ENCODE assay signal across 1 cellular context in the genomic region with DNA sequence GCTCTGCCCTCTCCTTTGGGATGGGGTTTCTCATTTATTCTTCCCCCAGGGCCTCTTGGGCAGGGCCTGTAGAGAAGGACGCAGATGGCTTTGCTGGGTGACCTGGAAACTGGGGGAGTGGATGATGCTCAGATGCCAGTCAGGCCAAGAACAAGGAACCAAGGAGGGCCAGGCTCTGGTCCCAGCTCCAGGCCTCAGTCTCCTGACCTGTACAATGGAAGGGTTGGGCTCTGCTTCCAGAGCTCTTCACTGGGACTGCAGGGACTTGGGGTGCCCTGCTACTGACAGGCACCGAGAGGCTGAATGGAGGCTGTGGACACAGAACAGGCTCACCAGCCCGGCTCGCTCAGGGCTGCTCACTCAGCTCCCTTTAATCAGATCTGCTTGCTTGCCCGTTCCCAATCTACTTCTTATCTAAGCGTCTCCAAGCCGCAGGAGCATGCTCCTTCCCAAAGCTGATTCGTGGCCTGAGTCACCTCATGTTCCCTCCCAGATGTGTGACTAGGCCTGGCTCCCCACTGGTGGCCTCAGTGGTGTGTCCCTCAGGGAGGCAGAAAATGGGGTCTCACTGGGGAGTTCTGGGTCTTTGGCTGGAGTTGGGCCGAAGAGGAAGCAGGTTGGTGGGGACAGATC.
TF ChIP-seq lines count a peak whose summit lies in the region.

No MANE protein-coding gene starts in this region.

TF ChIP-seq in K562, 482 proteins besides CTCF, POLR2A, EP300 and RAD21 (continued from another document and continues in another):
- TF ChIP-seq, protein P1, sequence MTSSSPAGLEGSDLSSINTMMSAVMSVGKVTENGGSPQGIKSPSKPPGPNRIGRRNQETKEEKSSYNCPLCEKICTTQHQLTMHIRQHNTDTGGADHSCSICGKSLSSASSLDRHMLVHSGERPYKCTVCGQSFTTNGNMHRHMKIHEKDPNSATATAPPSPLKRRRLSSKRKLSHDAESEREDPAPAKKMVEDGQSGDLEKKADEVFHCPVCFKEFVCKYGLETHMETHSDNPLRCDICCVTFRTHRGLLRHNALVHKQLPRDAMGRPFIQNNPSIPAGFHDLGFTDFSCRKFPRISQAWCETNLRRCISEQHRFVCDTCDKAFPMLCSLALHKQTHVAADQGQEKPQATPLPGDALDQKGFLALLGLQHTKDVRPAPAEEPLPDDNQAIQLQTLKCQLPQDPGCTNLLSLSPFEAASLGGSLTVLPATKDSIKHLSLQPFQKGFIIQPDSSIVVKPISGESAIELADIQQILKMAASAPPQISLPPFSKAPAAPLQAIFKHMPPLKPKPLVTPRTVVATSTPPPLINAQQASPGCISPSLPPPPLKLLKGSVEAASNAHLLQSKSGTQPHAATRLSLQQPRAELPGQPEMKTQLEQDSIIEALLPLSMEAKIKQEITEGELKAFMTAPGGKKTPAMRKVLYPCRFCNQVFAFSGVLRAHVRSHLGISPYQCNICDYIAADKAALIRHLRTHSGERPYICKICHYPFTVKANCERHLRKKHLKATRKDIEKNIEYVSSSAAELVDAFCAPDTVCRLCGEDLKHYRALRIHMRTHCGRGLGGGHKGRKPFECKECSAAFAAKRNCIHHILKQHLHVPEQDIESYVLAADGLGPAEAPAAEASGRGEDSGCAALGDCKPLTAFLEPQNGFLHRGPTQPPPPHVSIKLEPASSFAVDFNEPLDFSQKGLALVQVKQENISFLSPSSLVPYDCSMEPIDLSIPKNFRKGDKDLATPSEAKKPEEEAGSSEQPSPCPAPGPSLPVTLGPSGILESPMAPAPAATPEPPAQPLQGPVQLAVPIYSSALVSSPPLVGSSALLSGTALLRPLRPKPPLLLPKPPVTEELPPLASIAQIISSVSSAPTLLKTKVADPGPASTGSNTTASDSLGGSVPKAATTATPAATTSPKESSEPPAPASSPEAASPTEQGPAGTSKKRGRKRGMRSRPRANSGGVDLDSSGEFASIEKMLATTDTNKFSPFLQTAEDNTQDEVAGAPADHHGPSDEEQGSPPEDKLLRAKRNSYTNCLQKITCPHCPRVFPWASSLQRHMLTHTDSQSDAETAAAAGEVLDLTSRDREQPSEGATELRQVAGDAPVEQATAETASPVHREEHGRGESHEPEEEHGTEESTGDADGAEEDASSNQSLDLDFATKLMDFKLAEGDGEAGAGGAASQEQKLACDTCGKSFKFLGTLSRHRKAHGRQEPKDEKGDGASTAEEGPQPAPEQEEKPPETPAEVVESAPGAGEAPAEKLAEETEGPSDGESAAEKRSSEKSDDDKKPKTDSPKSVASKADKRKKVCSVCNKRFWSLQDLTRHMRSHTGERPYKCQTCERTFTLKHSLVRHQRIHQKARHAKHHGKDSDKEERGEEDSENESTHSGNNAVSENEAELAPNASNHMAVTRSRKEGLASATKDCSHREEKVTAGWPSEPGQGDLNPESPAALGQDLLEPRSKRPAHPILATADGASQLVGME (CRISPR knock-in tag; IDR thresholded peaks at IDR 0.05) = no peak
- TF ChIP-seq, protein P2, sequence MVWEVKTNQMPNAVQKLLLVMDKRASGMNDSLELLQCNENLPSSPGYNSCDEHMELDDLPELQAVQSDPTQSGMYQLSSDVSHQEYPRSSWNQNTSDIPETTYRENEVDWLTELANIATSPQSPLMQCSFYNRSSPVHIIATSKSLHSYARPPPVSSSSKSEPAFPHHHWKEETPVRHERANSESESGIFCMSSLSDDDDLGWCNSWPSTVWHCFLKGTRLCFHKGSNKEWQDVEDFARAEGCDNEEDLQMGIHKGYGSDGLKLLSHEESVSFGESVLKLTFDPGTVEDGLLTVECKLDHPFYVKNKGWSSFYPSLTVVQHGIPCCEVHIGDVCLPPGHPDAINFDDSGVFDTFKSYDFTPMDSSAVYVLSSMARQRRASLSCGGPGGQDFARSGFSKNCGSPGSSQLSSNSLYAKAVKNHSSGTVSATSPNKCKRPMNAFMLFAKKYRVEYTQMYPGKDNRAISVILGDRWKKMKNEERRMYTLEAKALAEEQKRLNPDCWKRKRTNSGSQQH (CRISPR knock-in tag; IDR thresholded peaks at IDR 0.05) = no peak
- TF ChIP-seq CBFA2T3 (IDR thresholded peaks at IDR 0.05) (peak; percentile 58), CGGBP1 (CRISPR knock-in tag; IDR thresholded peaks at IDR 0.05) (no peak), CREB3 (tag; conservative IDR thresholded peaks at IDR 0.05; ENCODE audit: low read depth) (no peak), HSF4 (CRISPR knock-in tag; IDR thresholded peaks at IDR 0.05; ENCODE audit: borderline replicate concordance) (no peak), KLF10 (CRISPR knock-in tag; IDR thresholded peaks at IDR 0.05) (no peak), SOX6 (IDR thresholded peaks at IDR 0.05) (peak; percentile 43; the same call in 1 of the 2 replicates), STAT5A (IDR thresholded peaks at IDR 0.05; ENCODE audit: borderline replicate concordance, low read length) (no peak), HDAC2 (IDR thresholded peaks at IDR 0.05) (peak; percentile 67; the same call in 1 of the 2 replicates), NCOA4 (IDR thresholded peaks at IDR 0.05; ENCODE audit: partially characterized antibody) (no peak), HEY1 (CRISPR knock-in tag; IDR thresholded peaks at IDR 0.05; ENCODE audit: borderline replicate concordance) (no peak), BHLHE40 (IDR thresholded peaks at IDR 0.05; ENCODE audit: low read length) (peak; percentile 36; the same call in 1 of the 2 replicates), L3MBTL2 (IDR thresholded peaks at IDR 0.05) (peak; percentile 98), PTTG1 (tag; IDR thresholded peaks at IDR 0.05; ENCODE audit: low read depth) (no peak), SMAD4 (CRISPR knock-in tag; conservative IDR thresholded peaks at IDR 0.05) (no peak), CBFA2T2 (conservative IDR thresholded peaks at IDR 0.05) (no peak), SMARCC2 (IDR thresholded peaks at IDR 0.05; ENCODE audit: low read depth) (no peak), NCOA6 (IDR thresholded peaks at IDR 0.05) (no peak), ERF (CRISPR knock-in tag; IDR thresholded peaks at IDR 0.05) (no peak), MYC (IDR thresholded peaks at IDR 0.05; ENCODE audit: low read depth, low read length) (peak; percentile 75; the same call in 1 of the 2 replicates), MYC (CRISPR knock-in tag; IDR thresholded peaks at IDR 0.05; ENCODE audit: borderline replicate concordance, low read depth) (no peak), ARID2 (IDR thresholded peaks at IDR 0.05) (no peak), CBX8 (IDR thresholded peaks at IDR 0.05; ENCODE audit: borderline replicate concordance, extremely low read depth, low read depth, low read length, poor library complexity, severe bottlenecking) (no peak), IRF9 (tag; IDR thresholded peaks at IDR 0.05) (no peak), ZKSCAN8 (CRISPR knock-in tag; IDR thresholded peaks at IDR 0.05) (no peak), TAF1 (IDR thresholded peaks at IDR 0.05; ENCODE audit: control insufficient read depth, extremely low read depth, insufficient read depth, low read length, severe bottlenecking) (no peak), FOXA1 (IDR thresholded peaks at IDR 0.05; ENCODE audit: borderline replicate concordance) (no peak), ZNF57 (CRISPR knock-in tag; IDR thresholded peaks at IDR 0.05) (no peak), ZNF77 (CRISPR knock-in tag; IDR thresholded peaks at IDR 0.05) (no peak), ZBTB1 (CRISPR knock-in tag; IDR thresholded peaks at IDR 0.05; ENCODE audit: borderline replicate concordance, low read depth) (no peak), RNF2 (IDR thresholded peaks at IDR 0.05) (no peak), MECOM (CRISPR knock-in tag; IDR thresholded peaks at IDR 0.05) (no peak), MCM5 (IDR thresholded peaks at IDR 0.05; ENCODE audit: low read depth) (no peak), FIP1L1 (IDR thresholded peaks at IDR 0.05; ENCODE audit: low read depth, low read length, poor library complexity, severe bottlenecking) (no peak), SMAD3 (CRISPR knock-in tag; conservative IDR thresholded peaks at IDR 0.05) (no peak), JUND (IDR thresholded peaks at IDR 0.05; ENCODE audit: borderline replicate concordance, low read depth, low read length) (peak; percentile 81), JUND (tag; IDR thresholded peaks at IDR 0.05; ENCODE audit: borderline replicate concordance, low read depth, low read length) (peak; percentile 69; the same call in 1 of the 3 replicates), NR2C2 (CRISPR knock-in tag; IDR thresholded peaks at IDR 0.05) (0 out of 2 replicates have a peak, but pooled peaks have one; percentile 21), NR2C2 (tag; IDR thresholded peaks at IDR 0.05) (no peak), ZNF717 (CRISPR knock-in tag; IDR thresholded peaks at IDR 0.05) (no peak), ZNF740 (CRISPR knock-in tag; IDR thresholded peaks at IDR 0.05) (no peak), ZNF740 (tag; IDR thresholded peaks at IDR 0.05) (no peak)
- TF ChIP-seq, protein P3, sequence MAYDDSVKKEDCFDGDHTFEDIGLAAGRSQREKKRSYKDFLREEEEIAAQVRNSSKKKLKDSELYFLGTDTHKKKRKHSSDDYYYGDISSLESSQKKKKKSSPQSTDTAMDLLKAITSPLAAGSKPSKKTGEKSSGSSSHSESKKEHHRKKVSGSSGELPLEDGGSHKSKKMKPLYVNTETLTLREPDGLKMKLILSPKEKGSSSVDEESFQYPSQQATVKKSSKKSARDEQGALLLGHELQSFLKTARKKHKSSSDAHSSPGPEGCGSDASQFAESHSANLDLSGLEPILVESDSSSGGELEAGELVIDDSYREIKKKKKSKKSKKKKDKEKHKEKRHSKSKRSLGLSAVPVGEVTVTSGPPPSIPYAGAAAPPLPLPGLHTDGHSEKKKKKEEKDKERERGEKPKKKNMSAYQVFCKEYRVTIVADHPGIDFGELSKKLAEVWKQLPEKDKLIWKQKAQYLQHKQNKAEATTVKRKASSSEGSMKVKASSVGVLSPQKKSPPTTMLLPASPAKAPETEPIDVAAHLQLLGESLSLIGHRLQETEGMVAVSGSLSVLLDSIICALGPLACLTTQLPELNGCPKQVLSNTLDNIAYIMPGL (CRISPR knock-in tag; IDR thresholded peaks at IDR 0.05) = no peak
- TF ChIP-seq, protein P4, sequence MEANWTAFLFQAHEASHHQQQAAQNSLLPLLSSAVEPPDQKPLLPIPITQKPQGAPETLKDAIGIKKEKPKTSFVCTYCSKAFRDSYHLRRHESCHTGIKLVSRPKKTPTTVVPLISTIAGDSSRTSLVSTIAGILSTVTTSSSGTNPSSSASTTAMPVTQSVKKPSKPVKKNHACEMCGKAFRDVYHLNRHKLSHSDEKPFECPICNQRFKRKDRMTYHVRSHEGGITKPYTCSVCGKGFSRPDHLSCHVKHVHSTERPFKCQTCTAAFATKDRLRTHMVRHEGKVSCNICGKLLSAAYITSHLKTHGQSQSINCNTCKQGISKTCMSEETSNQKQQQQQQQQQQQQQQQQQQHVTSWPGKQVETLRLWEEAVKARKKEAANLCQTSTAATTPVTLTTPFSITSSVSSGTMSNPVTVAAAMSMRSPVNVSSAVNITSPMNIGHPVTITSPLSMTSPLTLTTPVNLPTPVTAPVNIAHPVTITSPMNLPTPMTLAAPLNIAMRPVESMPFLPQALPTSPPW (CRISPR knock-in tag; IDR thresholded peaks at IDR 0.05) = no peak
- TF ChIP-seq, protein P5, sequence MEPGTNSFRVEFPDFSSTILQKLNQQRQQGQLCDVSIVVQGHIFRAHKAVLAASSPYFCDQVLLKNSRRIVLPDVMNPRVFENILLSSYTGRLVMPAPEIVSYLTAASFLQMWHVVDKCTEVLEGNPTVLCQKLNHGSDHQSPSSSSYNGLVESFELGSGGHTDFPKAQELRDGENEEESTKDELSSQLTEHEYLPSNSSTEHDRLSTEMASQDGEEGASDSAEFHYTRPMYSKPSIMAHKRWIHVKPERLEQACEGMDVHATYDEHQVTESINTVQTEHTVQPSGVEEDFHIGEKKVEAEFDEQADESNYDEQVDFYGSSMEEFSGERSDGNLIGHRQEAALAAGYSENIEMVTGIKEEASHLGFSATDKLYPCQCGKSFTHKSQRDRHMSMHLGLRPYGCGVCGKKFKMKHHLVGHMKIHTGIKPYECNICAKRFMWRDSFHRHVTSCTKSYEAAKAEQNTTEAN (CRISPR knock-in tag; IDR thresholded peaks at IDR 0.05) = no peak
- TF ChIP-seq, protein P6, sequence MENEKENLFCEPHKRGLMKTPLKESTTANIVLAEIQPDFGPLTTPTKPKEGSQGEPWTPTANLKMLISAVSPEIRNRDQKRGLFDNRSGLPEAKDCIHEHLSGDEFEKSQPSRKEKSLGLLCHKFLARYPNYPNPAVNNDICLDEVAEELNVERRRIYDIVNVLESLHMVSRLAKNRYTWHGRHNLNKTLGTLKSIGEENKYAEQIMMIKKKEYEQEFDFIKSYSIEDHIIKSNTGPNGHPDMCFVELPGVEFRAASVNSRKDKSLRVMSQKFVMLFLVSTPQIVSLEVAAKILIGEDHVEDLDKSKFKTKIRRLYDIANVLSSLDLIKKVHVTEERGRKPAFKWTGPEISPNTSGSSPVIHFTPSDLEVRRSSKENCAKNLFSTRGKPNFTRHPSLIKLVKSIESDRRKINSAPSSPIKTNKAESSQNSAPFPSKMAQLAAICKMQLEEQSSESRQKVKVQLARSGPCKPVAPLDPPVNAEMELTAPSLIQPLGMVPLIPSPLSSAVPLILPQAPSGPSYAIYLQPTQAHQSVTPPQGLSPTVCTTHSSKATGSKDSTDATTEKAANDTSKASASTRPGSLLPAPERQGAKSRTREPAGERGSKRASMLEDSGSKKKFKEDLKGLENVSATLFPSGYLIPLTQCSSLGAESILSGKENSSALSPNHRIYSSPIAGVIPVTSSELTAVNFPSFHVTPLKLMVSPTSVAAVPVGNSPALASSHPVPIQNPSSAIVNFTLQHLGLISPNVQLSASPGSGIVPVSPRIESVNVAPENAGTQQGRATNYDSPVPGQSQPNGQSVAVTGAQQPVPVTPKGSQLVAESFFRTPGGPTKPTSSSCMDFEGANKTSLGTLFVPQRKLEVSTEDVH (IDR thresholded peaks at IDR 0.05; ENCODE audit: low read depth, partially characterized antibody) = no peak
